Comparison of ENCODE assay signal across 18 cellular contexts in the genomic region with DNA sequence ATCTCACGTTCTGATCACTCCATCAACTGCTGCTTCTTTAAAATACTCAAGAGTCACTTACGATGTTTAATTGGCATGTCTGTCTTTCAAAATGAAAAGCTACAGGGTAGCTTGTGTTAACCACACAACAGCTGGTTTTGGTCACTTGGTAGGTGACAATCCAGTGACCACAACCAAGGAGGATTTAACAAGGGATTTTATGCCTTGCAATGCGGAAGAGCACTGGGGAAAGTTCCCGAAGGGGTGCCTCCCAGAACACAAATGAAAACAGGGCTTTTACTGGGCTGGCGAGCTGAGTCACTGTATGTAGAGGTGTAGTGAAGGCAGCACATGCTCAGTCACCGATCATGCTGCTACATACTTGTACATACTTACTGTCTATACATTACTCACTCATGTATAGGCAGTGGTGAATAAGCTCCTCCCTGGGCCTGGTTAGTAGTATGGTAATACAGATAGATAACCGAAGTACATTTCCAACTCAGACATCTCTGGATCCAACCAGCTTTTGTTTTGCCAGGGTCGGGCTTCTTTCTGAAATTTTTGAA.
"Had no signal": no experiment of that assay in that cellular context is flagged by ENCODE, and none has a peak within 500 bp of the region (broad histone marks: within the 10 kb centered on the region; RNA-seq: fewer than 3 reads in every experiment).

No MANE protein-coding gene starts in this region.

- H3K9ac ChIP-seq: neural progenitor cell had no signal

- H3K36me3 ChIP-seq: cardiac muscle cell, neural progenitor cell, pancreas, stomach, upper lobe of right lung had no signal

- H3K4me1 ChIP-seq: neural progenitor cell, pancreas, stomach, upper lobe of right lung had no signal

- H2AFZ ChIP-seq: neural progenitor cell had no signal

- H3K4me2 ChIP-seq: neural progenitor cell had no signal

- ATAC-seq: activated CD4-positive, alpha-beta T cell treated with anti-CD3 and anti-CD28 coated beads for 36 hours; activated T-cell treated with anti-CD3 and anti-CD28 coated beads, Interleukin-2, amount 50 U/mL, for 4 hours; left ventricle myocardium superior; pancreas; sciatic nerve; upper lobe of right lung had no signal

- H3K27ac ChIP-seq: cardiac muscle cell, neural progenitor cell, pancreas, stomach, testis, upper lobe of right lung had no signal

- DNase-seq: activated CD4-positive, alpha-beta memory T cell treated with anti-CD3 and anti-CD28 coated beads, Interleukin-2, amount 10 ng/mL, durations not matched to agents 7 days and 5 days; activated CD4-positive, alpha-beta T cell treated with anti-CD3 and anti-CD28 coated beads for 36 hours; activated effector memory CD4-positive, alpha-beta T cell treated with Interleukin-2 at 50 U/mL for 16 hours; activated naive CD4-positive, alpha-beta T cell treated with anti-CD3 and anti-CD28 coated beads, Interleukin-2, amount 50 U/mL, for 16 hours; activated T-cell treated with anti-CD3 and anti-CD28 coated beads, Interleukin-2, amount 50 U/mL, for 4 hours; kidney glomerular epithelial cell; left ventricle myocardium superior; mesendoderm; pancreas; stimulated activated CD4-positive, alpha-beta T cell treated with anti-CD3 and anti-CD28 coated beads, Interleukin-12 subunit alpha, Interleukin-12 subunit beta, amount 100 ng/mL, for 4 hours; stimulated activated CD4-positive, alpha-beta T cell treated with anti-CD3 and anti-CD28 coated beads, Interleukin-2, amount 100 ng/mL, for 24 hours; stomach; T-helper 2 cell; testis; upper lobe of right lung had no signal

- H3K4me3 ChIP-seq: cardiac muscle cell, neural progenitor cell, pancreas, stomach, testis, upper lobe of right lung had no signal

- H3K27me3 ChIP-seq: cardiac muscle cell, neural progenitor cell, testis, upper lobe of right lung had no signal

- H3K9me3 ChIP-seq: pancreas, stomach, testis, upper lobe of right lung had no signal
